Comparison of ENCODE assay signal across 1 cellular context in genomic region chr10:95573497-95573896, GRCh38.
TF ChIP-seq lines count a peak whose summit lies in the region.

No MANE protein-coding gene starts in this region.

TF ChIP-seq in HepG2, 621 proteins besides CTCF, POLR2A, EP300 and RAD21 (continued from another document):
- TF ChIP-seq THRA (CRISPR knock-in tag; IDR thresholded peaks at IDR 0.05; ENCODE audit: borderline replicate concordance) (no peak), PTBP1 (IDR thresholded peaks at IDR 0.05; ENCODE audit: low read depth, low read length, poor library complexity, severe bottlenecking) (no peak), KLF9 (CRISPR knock-in tag; IDR thresholded peaks at IDR 0.05; ENCODE audit: low read depth) (no peak), ZFP36 (IDR thresholded peaks at IDR 0.05; ENCODE audit: borderline replicate concordance, low read depth, low read length, partially characterized antibody) (no peak), CREB1 (IDR thresholded peaks at IDR 0.05) (peak; percentile 80), CREB1 (CRISPR knock-in tag; IDR thresholded peaks at IDR 0.05) (no peak), DDIT3 (CRISPR knock-in tag; IDR thresholded peaks at IDR 0.05) (no peak), ZNF354B (CRISPR knock-in tag; IDR thresholded peaks at IDR 0.05) (no peak), ZNF569 (CRISPR knock-in tag; IDR thresholded peaks at IDR 0.05; ENCODE audit: borderline replicate concordance) (no peak), ZBTB34 (CRISPR knock-in tag; IDR thresholded peaks at IDR 0.05) (no peak), ETS1 (CRISPR knock-in tag; IDR thresholded peaks at IDR 0.05) (no peak), AGO2 (optimal IDR thresholded peaks at IDR 0.05; ENCODE audit: low read depth, low read length) (no peak), MIER2 (CRISPR knock-in tag; IDR thresholded peaks at IDR 0.05) (no peak), MBD4 (IDR thresholded peaks at IDR 0.05; ENCODE audit: borderline replicate concordance, low read length) (no peak), FOSL2 (CRISPR knock-in tag; IDR thresholded peaks at IDR 0.05) (peak; percentile 83), CC2D1A (CRISPR knock-in tag; IDR thresholded peaks at IDR 0.05) (no peak), JUND (CRISPR knock-in tag; IDR thresholded peaks at IDR 0.05) (0 out of 2 replicates have a peak, but pooled peaks have one; percentile 31)
TF ChIP-seq in HepG2: peak in this region for 3.
